ENCODE assay signal across 7 cellular contexts in genomic region chr20:54874718-54875117, GRCh38.
"Had no signal": no experiment of that assay in that cellular context is flagged by ENCODE, and none has a peak within 500 bp of the region (broad histone marks: within the 10 kb centered on the region; RNA-seq: fewer than 3 reads in every experiment).

No MANE protein-coding gene starts in this region.

- DNase-seq: GDM1, GF-D8 had no signal

- FAIRE-seq: G401.6, GM12891, GM12892, GM18507, GM19239 had no signal
